ENCODE assay signal across 17 cellular contexts in genomic region chr22:48234011-48234410, GRCh38.
"Had no signal": no experiment of that assay in that cellular context is flagged by ENCODE, and none has a peak within 500 bp of the region (broad histone marks: within the 10 kb centered on the region; RNA-seq: fewer than 3 reads in every experiment).

No MANE protein-coding gene starts in this region.

- H3K4me3 ChIP-seq: ascending aorta, gastroesophageal sphincter, heart right ventricle, pancreas, sigmoid colon, tibial artery, uterus had no signal

- H3K36me3 ChIP-seq: ascending aorta, gastroesophageal sphincter, heart right ventricle, pancreas, sigmoid colon, tibial artery, uterus had no signal

- ATAC-seq: esophagus mucosa; gastroesophageal sphincter; heart right ventricle; naive thymus-derived CD8-positive, alpha-beta T cell; pancreas; T-cell had no signal

- H3K27me3 ChIP-seq: ascending aorta, pancreas, sigmoid colon, tibial artery, uterus had no signal

- H3K27ac ChIP-seq: ascending aorta, gastroesophageal sphincter, heart right ventricle, pancreas, sigmoid colon, tibial artery, uterus had no signal

- DNase-seq: activated CD4-positive, alpha-beta memory T cell treated with anti-CD3 and anti-CD28 coated beads, Interleukin-2, amount 10 ng/mL, durations not matched to agents 7 days and 5 days; activated CD4-positive, alpha-beta T cell treated with anti-CD3 and anti-CD28 coated beads for 48 hours; activated CD4-positive, CD25-positive, alpha-beta regulatory T cell; activated T-cell treated with anti-CD3 and anti-CD28 coated beads, Interleukin-2, amount 50 U/mL, for 24 hours; cortex of kidney; effector CD4-positive, alpha-beta T cell; heart right ventricle; naive thymus-derived CD8-positive, alpha-beta T cell; pancreas; sigmoid colon; stimulated activated naive CD4-positive, alpha-beta T cell; tibial artery; uterus had no signal

- FAIRE-seq: pancreas had no signal

- H3K4me1 ChIP-seq: ascending aorta, gastroesophageal sphincter, heart right ventricle, pancreas, sigmoid colon, tibial artery, uterus had no signal
